ENCODE assay signal across 8 cellular contexts in the genomic region with DNA sequence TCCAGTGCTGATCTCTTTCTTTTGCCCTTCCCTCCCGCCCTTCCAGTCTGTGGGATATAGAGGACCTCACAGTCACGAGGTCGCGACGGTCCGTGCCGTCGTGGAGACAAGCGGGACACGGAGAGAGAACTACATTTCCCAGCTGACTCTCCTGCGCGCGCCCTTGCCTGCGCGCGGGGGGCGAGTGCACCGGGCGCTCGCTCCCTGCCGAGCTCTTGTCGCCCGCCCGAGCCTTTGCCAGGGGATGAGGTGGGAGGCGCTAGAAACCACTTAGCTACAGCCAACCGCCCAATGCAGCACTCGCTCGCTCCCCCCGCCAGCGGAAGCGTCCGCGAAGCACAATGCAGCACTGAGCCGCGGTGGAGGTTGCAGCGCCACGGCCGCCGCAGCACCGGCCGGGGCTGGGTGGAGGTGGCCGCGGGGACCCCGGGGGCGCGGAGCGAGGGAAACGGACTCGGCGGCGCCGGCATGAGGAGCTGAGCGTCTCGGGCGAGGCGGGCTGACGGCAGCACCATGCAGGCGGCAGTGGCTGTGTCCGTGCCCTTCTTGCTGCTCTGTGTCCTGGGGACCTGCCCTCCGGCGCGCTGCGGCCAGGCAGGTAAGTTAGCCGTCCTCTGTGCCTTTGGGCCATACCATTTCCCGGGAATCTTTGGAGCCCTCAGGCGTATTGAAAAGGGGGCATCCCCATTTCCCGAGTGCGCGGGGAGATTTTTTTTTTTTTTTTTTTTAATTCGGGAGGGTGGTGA. TPM values are rescaled to one million over a fixed set of nuclear protein-coding genes. Genes with fewer than 3 reads are reported as not detected.
A peak's percentile ranks its signal among the peaks of the same experiment; 100 is the strongest.
DNase-seq lines count a peak whose midpoint lies in the region; ATAC-seq and TF ChIP-seq lines count a peak whose summit lies in the region.

A gene with protein sequence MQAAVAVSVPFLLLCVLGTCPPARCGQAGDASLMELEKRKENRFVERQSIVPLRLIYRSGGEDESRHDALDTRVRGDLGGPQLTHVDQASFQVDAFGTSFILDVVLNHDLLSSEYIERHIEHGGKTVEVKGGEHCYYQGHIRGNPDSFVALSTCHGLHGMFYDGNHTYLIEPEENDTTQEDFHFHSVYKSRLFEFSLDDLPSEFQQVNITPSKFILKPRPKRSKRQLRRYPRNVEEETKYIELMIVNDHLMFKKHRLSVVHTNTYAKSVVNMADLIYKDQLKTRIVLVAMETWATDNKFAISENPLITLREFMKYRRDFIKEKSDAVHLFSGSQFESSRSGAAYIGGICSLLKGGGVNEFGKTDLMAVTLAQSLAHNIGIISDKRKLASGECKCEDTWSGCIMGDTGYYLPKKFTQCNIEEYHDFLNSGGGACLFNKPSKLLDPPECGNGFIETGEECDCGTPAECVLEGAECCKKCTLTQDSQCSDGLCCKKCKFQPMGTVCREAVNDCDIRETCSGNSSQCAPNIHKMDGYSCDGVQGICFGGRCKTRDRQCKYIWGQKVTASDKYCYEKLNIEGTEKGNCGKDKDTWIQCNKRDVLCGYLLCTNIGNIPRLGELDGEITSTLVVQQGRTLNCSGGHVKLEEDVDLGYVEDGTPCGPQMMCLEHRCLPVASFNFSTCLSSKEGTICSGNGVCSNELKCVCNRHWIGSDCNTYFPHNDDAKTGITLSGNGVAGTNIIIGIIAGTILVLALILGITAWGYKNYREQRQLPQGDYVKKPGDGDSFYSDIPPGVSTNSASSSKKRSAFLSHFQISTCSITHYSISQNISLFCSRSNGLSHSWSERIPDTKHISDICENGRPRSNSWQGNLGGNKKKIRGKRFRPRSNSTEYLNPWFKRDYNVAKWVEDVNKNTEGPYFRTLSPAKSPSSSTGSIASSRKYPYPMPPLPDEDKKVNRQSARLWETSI (plus strand): TSS at position 299 of the 746 bp plus-strand sequence. CDS start 215 bp downstream, at position 514.

- intact Hi-C loops in activated CD4-positive, alpha-beta T cell treated with anti-CD3 and anti-CD28 coated beads for 36 hours (cut with DNase I, micrococcal nuclease): loop anchor here (1.0 to 10.0 kb wide), 6 partner anchors 57 to 589 kb away; a partner anchor contains a TSS
- intact Hi-C loops in left colon (cut with DNase I, micrococcal nuclease): no loop called here

- peak; percentile 92 for TF ChIP-seq POLR2A in GM19193 (IDR thresholded peaks at IDR 0.05; ENCODE audit: extremely low read depth, insufficient read depth, insufficient read length)

- POLR2A ChIA-PET in activated CD4-positive, alpha-beta T cell treated with anti-CD3 and anti-CD28 coated beads for 36 hours (lab: Charles Lee): interaction anchor here (0.7 kb wide), 1 partner anchor 124 kb away, joined by 3 read pairs; no protein-coding TSS in a partner anchor

- H3K27ac ChIP-seq in cingulate gyrus (ENCODE audit: low read depth, low read length): peak within 1 kb of the TSS; percentile 77

- H3K9me3 Mint-ChIP-seq in activated CD4-positive, alpha-beta T cell treated with anti-CD3 and anti-CD28 coated beads for 36 hours (ENCODE audit: low read depth): no peaks in the 10 kb centered on the region

- H3K27ac Mint-ChIP-seq in activated CD4-positive, alpha-beta T cell treated with anti-CD3 and anti-CD28 coated beads for 36 hours: peak within 1 kb of the TSS; percentile 81

- H3K4me1 ChIP-seq in BE2C: no peaks in the 10 kb centered on the region

- peak; percentile 91 for DNase-seq in BE2C
- peak; percentile 93 for DNase-seq in NCI-H446 treated with DMSO at 0.1 percent for 48 hours (lab: John Stamatoyannopoulos, UW)
- peak; percentile 89 for DNase-seq in activated CD4-positive, alpha-beta T cell treated with anti-CD3 and anti-CD28 coated beads for 36 hours
- DNase-seq in left colon: peak; percentile 88 to 89
- peak; percentile 83 for DNase-seq in stimulated activated CD4-positive, alpha-beta T cell treated with anti-CD3 and anti-CD28 coated beads, Interleukin-1b, Interleukin-23, amount 100 ng/mL, for 48 hours

- H3K4me3 Mint-ChIP-seq in activated CD4-positive, alpha-beta T cell treated with anti-CD3 and anti-CD28 coated beads for 36 hours: peak within 1 kb of the TSS; percentile 81

- H3K4me1 Mint-ChIP-seq in activated CD4-positive, alpha-beta T cell treated with anti-CD3 and anti-CD28 coated beads for 36 hours: peaks cover 9% of the 10 kb centered on the region

- peaks cover 9% of the 10 kb centered on the region for H3K36me3 ChIP-seq in BE2C

- no peak for TF ChIP-seq CTCF in BE2C (IDR thresholded peaks at IDR 0.05; ENCODE audit: low read depth, low read length)

- peak within 1 kb of the TSS; percentile 81 for H3K4me3 ChIP-seq in BE2C (ENCODE audit: low read depth, low read length)

- H3K9me3 ChIP-seq in BE2C: no peaks in the 10 kb centered on the region

- peaks cover 5% of the 10 kb centered on the region for H3K27me3 Mint-ChIP-seq in activated CD4-positive, alpha-beta T cell treated with anti-CD3 and anti-CD28 coated beads for 36 hours

- no peaks in the 10 kb centered on the region for H3K27me3 ChIP-seq in BE2C

- peaks cover 4% of the 10 kb centered on the region for H3K36me3 Mint-ChIP-seq in activated CD4-positive, alpha-beta T cell treated with anti-CD3 and anti-CD28 coated beads for 36 hours (ENCODE audit: low read depth)

- ATAC-seq in HG03432 (IDR thresholded peaks at IDR 0.05; ENCODE audit: unreplicated experiment) (peak; percentile 98), left colon (peak; percentile 98)
- ATAC-seq in activated CD4-positive, alpha-beta T cell treated with anti-CD3 and anti-CD28 coated beads for 36 hours: peak; percentile 98

- CTCF ChIA-PET in activated CD4-positive, alpha-beta T cell treated with anti-CD3 and anti-CD28 coated beads for 36 hours (lab: Charles Lee): interaction anchor here (0.7 to 1.0 kb wide), 2 partner anchors 32 to 282 kb away, joined by 3 read pairs; no protein-coding TSS in a partner anchor

RNA-seq across cellular contexts. Expression of the gene that starts here (rescaled TPM):
- polyA plus RNA-seq in BE2C (2012; ENCODE audit: insufficient read depth, insufficient read length, low read depth): 13.6 TPM
- total RNA-seq in activated CD4-positive, alpha-beta T cell treated with anti-CD3 and anti-CD28 coated beads for 36 hours: 1 to 10 TPM; 1.1 to 1.8 TPM
- total RNA-seq in left colon: 1 to 10 TPM; 3.1 to 4.3 TPM

Comparison
In these comparisons a context has a peak if more than half of its experiments do, and no peak if none do; other contexts are left out.
1. Peak in every context shown above with its lines: DNase-seq, ATAC-seq, H3K4me3 ChIP-seq and H3K27ac ChIP-seq.
2. intact Hi-C loops: an anchor here in activated CD4-positive, alpha-beta T cell treated with anti-CD3 and anti-CD28 coated beads for 36 hours (1.0 to 10.0 kb wide); none called in left colon.